ENCODE assay signal across 9 cellular contexts in genomic region chr4:169079942-169080827, GRCh38.
DNase-seq lines count a peak whose midpoint lies in the region; FAIRE-seq and TF ChIP-seq lines count a peak whose summit lies in the region.
"Had no signal": no experiment of that assay in that cellular context is flagged by ENCODE, and none has a peak within 500 bp of the region (broad histone marks: within the 10 kb centered on the region; RNA-seq: fewer than 3 reads in every experiment).

No MANE protein-coding gene starts in this region.

- H3K27ac Mint-ChIP-seq in HFFc6 = peak overlapping the region; percentile 40; the same call in 1 of the 2 replicates

- peaks cover 29% of the 10 kb centered on the region for H3K4me1 Mint-ChIP-seq in HFFc6 (ENCODE audit: low read depth)

- CTCF ChIA-PET in mammary epithelial cell (lab: Charles Lee; ENCODE audit: low non-redundant PET) = no interaction called here

- FAIRE-seq in D721Med (lab: Jason Lieb, UNC) = no peak
- FAIRE-seq: G401.6 had no signal

- no peaks in the 10 kb centered on the region for H3K9me3 ChIP-seq in mammary epithelial cell (replicated peaks; ENCODE audit: insufficient read depth, low read length)
- no peaks in the 10 kb centered on the region for H3K9me3 ChIP-seq in mesodermal cell (ENCODE audit: control insufficient read depth, low read length)

- intact Hi-C loops in mammary epithelial cell (cut with micrococcal nuclease) = no loop called here

- BruUV-seq in mammary epithelial cell (replicated peaks; lab: Mats Ljungman, UMichigan) = no TSS peak

- no peaks in the 10 kb centered on the region for H4K20me1 ChIP-seq in mammary epithelial cell (ENCODE audit: insufficient read depth, low read length)

- peak overlapping the region; percentile 70 for H2AFZ ChIP-seq in mammary epithelial cell (ENCODE audit: low read depth, low read length)

- peak overlapping the region; percentile 52 for H3K4me2 ChIP-seq in mammary epithelial cell (ENCODE audit: insufficient read depth, low read depth, low read length)

- TF ChIP-seq CTCF in HFFc6 (IDR thresholded peaks at IDR 0.05) (no peak), mammary epithelial cell (conservative IDR thresholded peaks at IDR 0.05 in 1 of 2, IDR thresholded peaks at IDR 0.05 in 1 of 2; ENCODE audit: extremely low read depth in 1 of 2, insufficient read depth in 1 of 2, low read depth in 1 of 2, low read length in 2 of 2) (no peak), D721Med (IDR thresholded peaks at IDR 0.05; ENCODE audit: insufficient read depth, missing control alignments) (no peak)

- in situ Hi-C loops in mammary epithelial cell (cut with MboI; ENCODE audit: low sequenced_read_pairs in 2 of 2) = no loop called here

- peaks cover 21% of the 10 kb centered on the region for H3K27me3 Mint-ChIP-seq in HFFc6 (ENCODE audit: insufficient read depth)

- dilution Hi-C loops in mammary epithelial cell (cut with HindIII; ENCODE audit: low sequenced_read_pairs) = no loop called here

- H3K9me3 Mint-ChIP-seq in HFFc6 = no peaks in the 10 kb centered on the region

- H3K4me3 ChIP-seq in mammary epithelial cell (replicated peaks in 1 of 3; ENCODE audit: insufficient read depth in 1 of 3, low read depth in 2 of 3, low read length in 3 of 3) (no peak overlapping the region), mesodermal cell (ENCODE audit: extremely low read depth, insufficient read depth, low read length, poor library complexity, severe bottlenecking) (no peak overlapping the region)

- DNase-seq in activated CD8-positive, alpha-beta memory T cell treated with anti-CD3 and anti-CD28 coated beads for 24 hours = peak; percentile 59
- DNase-seq in activated CD8-positive, alpha-beta memory T cell treated with anti-CD3 and anti-CD28 coated beads, Interleukin-2, amount 50 U/mL, for 4 hours = no peak
- DNase-seq in HFFc6 (peak; percentile 43), NCI-H2227 treated with DMSO at 0.1 percent for 48 hours (lab: John Stamatoyannopoulos, UW) (peak; percentile 48), mammary epithelial cell (peak; percentile 25), D721Med (ENCODE audit: insufficient read length, low spot score) (no peak)

- H3K36me3 ChIP-seq in mammary epithelial cell (ENCODE audit: insufficient read depth, low read length) (no peaks in the 10 kb centered on the region), mesodermal cell (ENCODE audit: control insufficient read depth, insufficient read depth, low read length) (no peaks in the 10 kb centered on the region)

- no peaks in the 10 kb centered on the region for H3K79me2 ChIP-seq in mammary epithelial cell (ENCODE audit: insufficient read depth, low read length)

- 29% methylated on average over 16 of the region's 19 CpGs for WGBS in mammary epithelial cell (ENCODE audit: low coverage, missing lambda C conversion rate)
- WGBS in mesodermal cell (ENCODE audit: insufficient coverage in 2 of 2), 2 experiments = 89 to 91% methylated on average over 16 to 18 of the region's 19 CpGs

- peaks cover 10% of the 10 kb centered on the region for H3K4me1 ChIP-seq in mammary epithelial cell (ENCODE audit: insufficient read depth, low read length)
- peaks cover 9% of the 10 kb centered on the region for H3K4me1 ChIP-seq in mesodermal cell (ENCODE audit: control insufficient read depth, insufficient read depth, low read length, poor library complexity, severe bottlenecking)

- H3K27ac ChIP-seq in mammary epithelial cell (ENCODE audit: insufficient read depth, low read depth, low read length) = no peak overlapping the region
- peak overlapping the region; percentile 87 for H3K27ac ChIP-seq in mesodermal cell (ENCODE audit: low read depth, low read length, severe bottlenecking)
- H3K27ac ChIP-seq in temporal lobe (ENCODE audit: low read depth, low read length) = peak overlapping the region; percentile 2

- 0 out of 2 replicates have a peak overlapping the region, but pooled peaks have one; percentile 0 for H3K4me3 Mint-ChIP-seq in HFFc6

- H3K9ac ChIP-seq in mammary epithelial cell (ENCODE audit: insufficient read depth, low read length) = no peak overlapping the region

- peaks cover 32% of the 10 kb centered on the region for H3K36me3 Mint-ChIP-seq in HFFc6 (ENCODE audit: low read depth)

- H3K27me3 ChIP-seq in mammary epithelial cell (ENCODE audit: insufficient read depth, low read length) = no peaks in the 10 kb centered on the region

Comparison
In these comparisons a context has a peak if more than half of its experiments do, and no peak if none do; other contexts are left out.
1. DNase-seq: peak in activated CD8-positive, alpha-beta memory T cell treated with anti-CD3 and anti-CD28 coated beads for 24 hours (single experiment), HFFc6 (single experiment), NCI-H2227 treated with DMSO at 0.1 percent for 48 hours (single experiment) and mammary epithelial cell (single experiment); none in activated CD8-positive, alpha-beta memory T cell treated with anti-CD3 and anti-CD28 coated beads, Interleukin-2, amount 50 U/mL, for 4 hours (single experiment) and D721Med (single experiment).